6 cellular contexts compared by ENCODE assay signal in the genomic region with DNA sequence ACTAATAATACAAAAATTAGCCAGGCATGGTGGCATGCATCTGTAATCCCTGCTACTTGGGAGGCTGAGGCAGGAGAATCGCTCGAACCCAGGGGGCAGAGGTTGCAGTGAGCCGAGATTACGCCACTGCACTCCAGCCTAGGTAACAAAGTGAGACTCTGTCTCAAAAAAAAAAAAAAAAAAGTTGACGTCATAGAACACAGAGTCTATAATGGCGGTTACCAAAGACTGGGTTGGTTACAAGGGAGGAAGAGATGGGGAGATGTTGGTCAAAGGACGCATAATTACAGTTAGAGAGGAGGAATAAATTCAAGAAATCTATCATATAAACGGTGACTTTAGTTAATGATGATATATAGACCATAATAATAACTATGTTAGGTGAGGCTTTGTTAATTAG.
"Had no signal": no experiment of that assay in that cellular context is flagged by ENCODE, and none has a peak within 500 bp of the region (broad histone marks: within the 10 kb centered on the region; RNA-seq: fewer than 3 reads in every experiment).

No MANE protein-coding gene starts in this region.

- DNase-seq: GDM1, GF-D8 had no signal

- FAIRE-seq: GM12891, GM12892, GM18507, GM19239 had no signal
